ENCODE assay signal across 8 cellular contexts in genomic region chr3:195905970-195906864, GRCh38. TPM values are rescaled to one million over a fixed set of nuclear protein-coding genes. Genes with fewer than 3 reads are reported as not detected.
DNase-seq lines count a peak whose midpoint lies in the region; ATAC-seq and TF ChIP-seq lines count a peak whose summit lies in the region.

No MANE protein-coding gene starts in this region.

- H3K9me3 ChIP-seq in Caco-2 (no peaks in the 10 kb centered on the region), MG63 (no peaks in the 10 kb centered on the region)

- H3K4me3 Mint-ChIP-seq in Caco-2 (ENCODE audit: unreplicated experiment): peak overlapping the region; percentile 34
- peak overlapping the region; percentile 84 to 98 (median 96) for H3K4me3 Mint-ChIP-seq in naive thymus-derived CD8-positive, alpha-beta T cell

- POLR2A ChIA-PET in Caco-2 (lab: Charles Lee): no interaction called here
- POLR2A ChIA-PET in naive thymus-derived CD8-positive, alpha-beta T cell (lab: Charles Lee): interaction anchor here (1.9 to 5.6 kb wide), 2 partner anchors 11 to 356 kb away, joined by 6 to 241 read pairs; no protein-coding TSS in a partner anchor

- no peaks in the 10 kb centered on the region for H3K9me3 Mint-ChIP-seq in Caco-2 (ENCODE audit: unreplicated experiment)
- no peaks in the 10 kb centered on the region for H3K9me3 Mint-ChIP-seq in naive thymus-derived CD8-positive, alpha-beta T cell

- no TSS peak for BruUV-seq in Caco-2 (replicated peaks; lab: Mats Ljungman, UMichigan)

- peaks cover 24% of the 10 kb centered on the region for H3K4me1 ChIP-seq in Caco-2

- H3K36me3 Mint-ChIP-seq in Caco-2 (ENCODE audit: insufficient read depth, unreplicated experiment): no peaks in the 10 kb centered on the region
- H3K36me3 Mint-ChIP-seq in naive thymus-derived CD8-positive, alpha-beta T cell: peaks cover 0 to 2% (median 0%) of the 10 kb centered on the region in 3 donors

- intact Hi-C loops in Caco-2 (cut with micrococcal nuclease; ENCODE audit: unreplicated experiment): no loop called here

- no peaks in the 10 kb centered on the region for H3K27me3 Mint-ChIP-seq in Caco-2 (ENCODE audit: insufficient read depth, unreplicated experiment)
- no peaks in the 10 kb centered on the region for H3K27me3 Mint-ChIP-seq in naive thymus-derived CD8-positive, alpha-beta T cell

- H3K4me3 ChIP-seq in Caco-2 (ENCODE audit: low read depth, low read length) (no peak overlapping the region), MG63 (peak overlapping the region; percentile 55)

- CTCF ChIA-PET in Caco-2 (lab: Charles Lee): interaction anchor here (4.0 kb wide), 1 partner anchor 12 kb away, joined by 23 read pairs; no protein-coding TSS in a partner anchor

- no peak overlapping the region for H3K27ac Mint-ChIP-seq in Caco-2 (ENCODE audit: unreplicated experiment)
- H3K27ac Mint-ChIP-seq in naive thymus-derived CD8-positive, alpha-beta T cell: peak overlapping the region; percentile 97 to 100 (median 100)

- DNase-seq in Caco-2 (no peak), MG63 (no peak), amniotic epithelial cell (ENCODE audit: low read depth) (peak; percentile 50), NCI-H1436 treated with DMSO at 0.1 percent for 48 hours (lab: John Stamatoyannopoulos, UW) (no peak), NCI-H1417 treated with DMSO at 0.1 percent for 48 hours (lab: John Stamatoyannopoulos, UW) (no peak)
- DNase-seq in naive thymus-derived CD8-positive, alpha-beta T cell: no peak

- peaks cover 26% of the 10 kb centered on the region for H3K4me1 Mint-ChIP-seq in Caco-2 (ENCODE audit: low read depth, unreplicated experiment)
- H3K4me1 Mint-ChIP-seq in naive thymus-derived CD8-positive, alpha-beta T cell: peaks cover 35 to 66% (median 61%) of the 10 kb centered on the region in 4 donors

- H3K27me3 ChIP-seq in Caco-2 (replicated peaks; ENCODE audit: control insufficient read depth, insufficient read depth, low read length) (no peaks in the 10 kb centered on the region), MG63 (no peaks in the 10 kb centered on the region)

- ATAC-seq in naive thymus-derived CD8-positive, alpha-beta T cell: peak in 1 of 2 donors; percentile 1
- ATAC-seq in HG03342 (IDR thresholded peaks at IDR 0.05; ENCODE audit: unreplicated experiment) (no peak), HG02852 (IDR thresholded peaks at IDR 0.05; ENCODE audit: unreplicated experiment) (no peak)

- no peak for TF ChIP-seq CTCF in Caco-2 (IDR thresholded peaks at IDR 0.05; ENCODE audit: insufficient read depth in 1 of 2, low read depth in 1 of 2, low read length in 1 of 2, severe bottlenecking in 1 of 2, unreplicated experiment in 1 of 2)

- no peaks in the 10 kb centered on the region for H3K36me3 ChIP-seq in Caco-2 (ENCODE audit: control insufficient read depth, insufficient read depth, low read length)
- H3K36me3 ChIP-seq in MG63: peaks cover 4% of the 10 kb centered on the region; the same call in 1 of the 2 replicates

RNA-seq across cellular contexts. Expression of gene TNK2, which starts 2.1 kb away (rescaled TPM):
- total RNA-seq in Caco-2 (2022): 36.0 and 37.9 TPM in 2 replicates
- total RNA-seq in MG63 (2014; rRNA removed; shearing (Covaris generic); ENCODE audit: low replicate concordance): 6.3 and 22.2 TPM in 2 replicates
- 100 to 1,000 TPM; 146 to 149 TPM for total RNA-seq in naive thymus-derived CD8-positive, alpha-beta T cell
- 1 to 10 TPM; 1.3 to 2.5 (median 1.6) TPM for polyA plus RNA-seq in naive thymus-derived CD8-positive, alpha-beta T cell
